15 cellular contexts compared by ENCODE assay signal in the genomic region with DNA sequence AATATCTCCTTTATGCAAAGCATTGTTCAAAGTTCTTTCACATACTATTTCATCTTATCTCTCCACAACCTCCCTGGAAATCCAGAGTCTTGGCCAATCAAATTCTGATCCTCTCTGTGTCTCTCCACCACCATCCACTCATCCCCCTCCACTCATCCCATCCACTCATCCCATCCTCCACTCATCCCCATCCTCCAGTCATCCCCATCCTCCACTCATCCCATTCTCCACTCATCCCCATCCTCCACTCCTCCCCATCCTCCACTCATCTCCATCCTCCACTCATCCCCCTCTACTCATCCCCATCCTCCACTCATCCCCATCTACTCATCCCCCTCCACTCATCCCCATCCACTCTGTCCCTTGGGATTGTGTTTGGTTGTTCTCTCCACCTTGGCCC.
DNase-seq lines count a peak whose midpoint lies in the region; ATAC-seq and TF ChIP-seq lines count a peak whose summit lies in the region.
"Had no signal": no experiment of that assay in that cellular context is flagged by ENCODE, and none has a peak within 500 bp of the region (broad histone marks: within the 10 kb centered on the region; RNA-seq: fewer than 3 reads in every experiment).

No MANE protein-coding gene starts in this region.

- H3K27ac ChIP-seq in right cardiac atrium (ENCODE audit: low read length) (no peak overlapping the region), left ventricle myocardium inferior (replicated peaks) (no peak overlapping the region), left lung (no peak overlapping the region), suprapubic skin (no peak overlapping the region)
- H3K27ac ChIP-seq: BLaER1, HL-60 had no signal

- peaks cover 6% of the 10 kb centered on the region for H3K9me3 Mint-ChIP-seq in activated CD4-positive, alpha-beta memory T cell treated with anti-CD3 and anti-CD28 coated beads for 36 hours

- TF ChIP-seq EP300 in suprapubic skin (IDR thresholded peaks at IDR 0.05), result no peak

- H3K27me3 Mint-ChIP-seq in activated CD4-positive, alpha-beta memory T cell treated with anti-CD3 and anti-CD28 coated beads for 36 hours, result no peaks in the 10 kb centered on the region

- H3K9me3 ChIP-seq in right cardiac atrium (ENCODE audit: control insufficient read depth, low read length) (no peaks in the 10 kb centered on the region), left ventricle myocardium inferior (replicated peaks) (no peaks in the 10 kb centered on the region), left lung (no peaks in the 10 kb centered on the region), BE2C (no peaks in the 10 kb centered on the region), suprapubic skin (no peaks in the 10 kb centered on the region)

- H3K4me1 ChIP-seq in right cardiac atrium (ENCODE audit: control insufficient read depth, insufficient read depth, low read length), result peaks cover 3% of the 10 kb centered on the region
- H3K4me1 ChIP-seq in left ventricle myocardium inferior, result no peaks in the 10 kb centered on the region
- peaks cover 0 to 13% of the 10 kb centered on the region in 2 donors for H3K4me1 ChIP-seq in left lung
- H3K4me1 ChIP-seq in BE2C, result no peaks in the 10 kb centered on the region
- peaks cover 5% of the 10 kb centered on the region for H3K4me1 ChIP-seq in suprapubic skin

- H3K4me3 Mint-ChIP-seq in activated CD4-positive, alpha-beta memory T cell treated with anti-CD3 and anti-CD28 coated beads for 36 hours, result no peak overlapping the region

- DNase-seq in right cardiac atrium (no peak), left ventricle myocardium inferior (no peak), left lung (no peak), amygdala (lab: John Stamatoyannopoulos, UW) (no peak), BE2C (no peak), suprapubic skin (ENCODE audit: low spot score in 2 of 2) (no peak)
- no peak for DNase-seq in activated CD4-positive, alpha-beta memory T cell treated with anti-CD3 and anti-CD28 coated beads for 36 hours
- DNase-seq: activated CD4-positive, alpha-beta T cell treated with anti-CD3 and anti-CD28 coated beads for 4 hours; caudate nucleus; NCI-H2029 treated with DMSO at 0.1 percent for 48 hours; NCI-H526 treated with DMSO at 0.1 percent for 48 hours had no signal

- intact Hi-C loops in right cardiac atrium (cut with DNase I), result no loop called here
- intact Hi-C loops in left ventricle myocardium inferior (cut with micrococcal nuclease), result no loop called here
- intact Hi-C loops in activated CD4-positive, alpha-beta memory T cell treated with anti-CD3 and anti-CD28 coated beads for 36 hours (cut with micrococcal nuclease), result loop anchor here (10.0 kb wide), 1 partner anchor 374 kb away; no protein-coding TSS in a partner anchor
- intact Hi-C loops in left lung (cut with DNase I), result no loop called here

- ATAC-seq in right cardiac atrium (peak; percentile 61 to 70), left lung (peak; percentile 15), GM21576 (IDR thresholded peaks at IDR 0.05; ENCODE audit: unreplicated experiment) (no peak)
- ATAC-seq: Panc1 had no signal

- POLR2A ChIA-PET in activated CD4-positive, alpha-beta memory T cell treated with anti-CD3 and anti-CD28 coated beads for 36 hours (lab: Charles Lee), result interaction anchor here (0.6 kb wide), 1 partner anchor 99 kb away, joined by 3 read pairs; no protein-coding TSS in a partner anchor

- H3K36me3 ChIP-seq in left ventricle myocardium inferior (no peaks in the 10 kb centered on the region), left lung (no peaks in the 10 kb centered on the region), BE2C (no peaks in the 10 kb centered on the region), suprapubic skin (no peaks in the 10 kb centered on the region)

- TF ChIP-seq POLR2A in suprapubic skin (IDR thresholded peaks at IDR 0.05), result no peak

- H3K36me3 Mint-ChIP-seq in activated CD4-positive, alpha-beta memory T cell treated with anti-CD3 and anti-CD28 coated beads for 36 hours, result peaks cover 30% of the 10 kb centered on the region

- TF ChIP-seq CTCF in left ventricle myocardium inferior (IDR thresholded peaks at IDR 0.05; ENCODE audit: borderline replicate concordance) (no peak), left lung (IDR thresholded peaks at IDR 0.05) (no peak), BE2C (IDR thresholded peaks at IDR 0.05; ENCODE audit: low read depth, low read length) (no peak), suprapubic skin (IDR thresholded peaks at IDR 0.05) (no peak)

- H3K27me3 ChIP-seq in right cardiac atrium (ENCODE audit: control insufficient read depth, insufficient read depth) (no peaks in the 10 kb centered on the region), left ventricle myocardium inferior (ENCODE audit: low read depth) (no peaks in the 10 kb centered on the region), left lung (no peaks in the 10 kb centered on the region), BE2C (no peaks in the 10 kb centered on the region), suprapubic skin (no peaks in the 10 kb centered on the region)
- H3K27me3 ChIP-seq: BLaER1 had no signal

- H3K4me3 ChIP-seq in right cardiac atrium (ENCODE audit: low read length), result no peak overlapping the region
- no peak overlapping the region for H3K4me3 ChIP-seq in left ventricle myocardium inferior
- no peak overlapping the region for H3K4me3 ChIP-seq in left lung
- H3K4me3 ChIP-seq in BE2C (ENCODE audit: low read depth, low read length), result no peak overlapping the region
- no peak overlapping the region for H3K4me3 ChIP-seq in suprapubic skin
- H3K4me3 ChIP-seq: BLaER1 had no signal

- CTCF ChIA-PET in activated CD4-positive, alpha-beta memory T cell treated with anti-CD3 and anti-CD28 coated beads for 36 hours (lab: Charles Lee), result no interaction called here

- H3K27ac Mint-ChIP-seq in activated CD4-positive, alpha-beta memory T cell treated with anti-CD3 and anti-CD28 coated beads for 36 hours, result peak overlapping the region; percentile 93

- peaks cover 90% of the 10 kb centered on the region for H3K4me1 Mint-ChIP-seq in activated CD4-positive, alpha-beta memory T cell treated with anti-CD3 and anti-CD28 coated beads for 36 hours (ENCODE audit: low read depth)
